In the genomic region with DNA sequence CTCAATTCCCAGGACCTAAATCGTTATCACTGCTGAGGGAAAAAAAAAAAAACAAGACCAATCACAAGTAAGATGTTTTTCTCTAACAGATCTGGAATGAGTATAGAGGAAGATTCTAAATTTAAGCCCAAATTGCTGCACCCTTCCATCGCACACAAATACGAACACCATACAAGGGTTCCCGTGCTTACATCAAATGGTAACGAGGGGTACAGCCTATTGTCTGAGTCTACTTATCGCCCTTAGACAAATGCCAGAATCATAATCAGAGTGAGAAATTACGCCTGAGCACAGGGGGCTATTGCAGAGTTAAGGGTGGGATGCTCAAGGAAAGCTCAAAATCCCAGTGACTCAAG, we compare ENCODE assay signal across 9 cellular contexts. TPM values are rescaled to one million over a fixed set of nuclear protein-coding genes. Genes with fewer than 3 reads are reported as not detected.
DNase-seq lines count a peak whose midpoint lies in the region; ATAC-seq, FAIRE-seq and TF ChIP-seq lines count a peak whose summit lies in the region.
"Had no signal": no experiment of that assay in that cellular context is flagged by ENCODE, and none has a peak within 500 bp of the region (broad histone marks: within the 10 kb centered on the region; RNA-seq: fewer than 3 reads in every experiment).

No MANE protein-coding gene starts in this region.

- H3K4me2 ChIP-seq in GM12878 (ENCODE audit: control insufficient read depth, insufficient read depth) = peak overlapping the region; percentile 36

- SMC1A ChIA-PET in GM12878 (lab: Charles Lee; ENCODE audit: uncharacterized antibody, unreplicated experiment) = interaction anchor here (0.7 to 2.2 kb wide), 4 partner anchors 11 to 61 kb away, joined by 3 to 6 read pairs (median 4); no protein-coding TSS in a partner anchor

- in situ Hi-C loops in GM12878 (cut with MboI) = no loop called here

- WGBS in GM12878 (ENCODE audit: insufficient coverage, insufficient replicate concordance, low lambda C conversion rate, missing lambda C conversion rate) = 7% methylated on average over 7 of the region's 7 CpGs
- WGBS in liver = under 1% methylated on average over 7 of the region's 7 CpGs
- 0% methylated on average over 7 of the region's 7 CpGs for WGBS in tibial nerve, 2 donors

- RAD21 ChIA-PET in GM12878 (lab: Charles Lee; ENCODE audit: unreplicated experiment) = interaction anchor here (0.6 kb wide), 1 partner anchor 260 kb away, joined by 4 read pairs; no protein-coding TSS in a partner anchor

- peaks cover 59% of the 10 kb centered on the region for H3K79me2 ChIP-seq in GM12878 (ENCODE audit: control insufficient read depth, insufficient read depth, low read length)

- H2AFZ ChIP-seq in GM12878 (ENCODE audit: control insufficient read depth, low read depth, low read length) = peak overlapping the region; percentile 56

- intact Hi-C loops in GM12878 (cut with micrococcal nuclease; ENCODE audit: unreplicated experiment) = loop anchor here (2.0 to 5.0 kb wide), 3 partner anchors 49 to 130 kb away; a partner anchor contains a TSS

- CTCF ChIA-PET in GM12878 (lab: Yijun Ruan, JAX) = interaction anchor here (1.4 kb wide), 1 partner anchor 9 kb away, joined by 4 read pairs; no protein-coding TSS in a partner anchor

- no TSS peak for BruUV-seq in GM12878 (replicated peaks; lab: Mats Ljungman, UMichigan)

- no peak for TF ChIP-seq RAD21 in GM12878 (IDR thresholded peaks at IDR 0.05; ENCODE audit: insufficient read depth, low read depth, low read length)
- TF ChIP-seq RAD21 in liver (IDR thresholded peaks at IDR 0.05) = no peak

- no peak for FAIRE-seq in GM12878 (lab: Jason Lieb, UNC)

- ATAC-seq in HG03108 (IDR thresholded peaks at IDR 0.05; ENCODE audit: unreplicated experiment) (peak; percentile 5), GM12878 (peak; percentile 34), HG03280 (IDR thresholded peaks at IDR 0.05; ENCODE audit: unreplicated experiment) (no peak)

- H4K20me1 ChIP-seq in GM12878 (ENCODE audit: control insufficient read depth, insufficient read depth) = no peaks in the 10 kb centered on the region

- TF ChIP-seq POLR2A in GM12878 (IDR thresholded peaks at IDR 0.05; ENCODE audit: low read depth, low read length) (no peak), tibial nerve (IDR thresholded peaks at IDR 0.05) (no peak)

- TF ChIP-seq CTCF in GM12878 (IDR thresholded peaks at IDR 0.05 in 2 of 3, conservative IDR thresholded peaks at IDR 0.05 in 1 of 3; ENCODE audit: control insufficient read depth in 2 of 3, extremely low read depth in 1 of 3, insufficient read depth in 1 of 3, low read depth in 3 of 3, low read length in 3 of 3) (no peak), liver (IDR thresholded peaks at IDR 0.05; ENCODE audit: low read depth, low read length, missing input control) (no peak), tibial nerve (IDR thresholded peaks at IDR 0.05) (no peak)

- no peaks in the 10 kb centered on the region for H3K4me1 ChIP-seq in GM12878 (ENCODE audit: control insufficient read depth, insufficient read depth, low read length)
- peaks cover 2 to 38% (median 15%) of the 10 kb centered on the region in 4 donors for H3K4me1 ChIP-seq in liver (ENCODE audit: control insufficient read depth in 4 of 4, insufficient read depth in 4 of 4, low read length in 3 of 4)
- peaks cover 0 to 48% (median 13%) of the 10 kb centered on the region in 4 donors for H3K4me1 ChIP-seq in tibial nerve

- H3K9me3 ChIP-seq in GM12878 (replicated peaks; ENCODE audit: control insufficient read depth, insufficient read depth, low read length) = no peaks in the 10 kb centered on the region; the same call in 2 of the 3 replicates
- no peaks in the 10 kb centered on the region for H3K9me3 ChIP-seq in liver (ENCODE audit: control insufficient read depth in 4 of 4, low read length in 3 of 4)
- no peaks in the 10 kb centered on the region for H3K9me3 ChIP-seq in tibial nerve

- POLR2A ChIA-PET in GM12878 (lab: Charles Lee) = interaction anchor here (0.6 to 1.0 kb wide), 7 partner anchors 12 to 252 kb away, joined by 3 to 11 read pairs (median 3); no protein-coding TSS in a partner anchor

- H3K9ac ChIP-seq in GM12878 (ENCODE audit: control insufficient read depth, insufficient read depth, low read length) (peak overlapping the region; percentile 95), liver (ENCODE audit: low read depth in 1 of 2, low read length in 2 of 2) (peak overlapping the region; percentile 85 to 96)

- H3K4me3 ChIP-seq in GM12878 (peak overlapping the region; percentile 95), liver (ENCODE audit: low read depth in 1 of 3, low read length in 3 of 3) (peak overlapping the region; percentile 79 to 89 (median 87)), tibial nerve (peak overlapping the region; percentile 59 to 84 (median 76))

- TF ChIP-seq EP300 in GM12878 (IDR thresholded peaks at IDR 0.05; ENCODE audit: borderline replicate concordance in 1 of 2, control insufficient read depth in 1 of 2, low read depth in 2 of 2, low read length in 2 of 2) (no peak), tibial nerve (IDR thresholded peaks at IDR 0.05) (no peak)

- peak overlapping the region; percentile 91 for H3K27ac ChIP-seq in GM12878 (ENCODE audit: control insufficient read depth, insufficient read depth)
- H3K27ac ChIP-seq in liver (ENCODE audit: low read depth in 1 of 2, low read length in 2 of 2) = peak overlapping the region; percentile 91 to 94
- H3K27ac ChIP-seq in tibial nerve = peak overlapping the region; percentile 77 to 95 (median 92)

- peak; percentile 8 for DNase-seq in DMS79 (lab: John Stamatoyannopoulos, UW)
- DNase-seq in GM12878 (ENCODE audit: low read depth, low spot score) = no peak
- peak in 1 of 2 donors; percentile 26 for DNase-seq in tibial nerve (ENCODE audit: low spot score in 2 of 2)
- no peak for DNase-seq in NAMALWA (ENCODE audit: low spot score)
- DNase-seq in activated CD4-positive, CD25-positive, alpha-beta regulatory T cell treated with anti-CD3 and anti-CD28 coated beads, Interleukin-2, amount 50 U/mL, for 72 hours = no peak

- H3K27me3 ChIP-seq in GM12878 (replicated peaks in 1 of 2; ENCODE audit: control insufficient read depth in 2 of 2, insufficient read depth in 2 of 2, low read length in 1 of 2) (no peaks in the 10 kb centered on the region), liver (ENCODE audit: control insufficient read depth in 4 of 4, insufficient read depth in 4 of 4, low read length in 3 of 4) (no peaks in the 10 kb centered on the region), tibial nerve (no peaks in the 10 kb centered on the region)

- H3K36me3 ChIP-seq in GM12878 (ENCODE audit: control insufficient read depth in 2 of 2, insufficient read depth in 2 of 2, low read length in 1 of 2) (no peaks in the 10 kb centered on the region), liver (ENCODE audit: control insufficient read depth in 4 of 4, insufficient read depth in 3 of 4, low read depth in 1 of 4, low read length in 3 of 4) (peaks cover 2 to 28% (median 10%) of the 10 kb centered on the region in 4 donors), tibial nerve (no peaks in the 10 kb centered on the region)

TF ChIP-seq in GM12878, 131 proteins besides CTCF, POLR2A, EP300 and RAD21:
- TF ChIP-seq PAX5 (IDR thresholded peaks at IDR 0.05; ENCODE audit: borderline replicate concordance, low read depth, low read length) (no peak), HCFC1 (IDR thresholded peaks at IDR 0.05; ENCODE audit: low read length) (no peak), SMAD1 (IDR thresholded peaks at IDR 0.05; ENCODE audit: low read depth, partially characterized antibody) (no peak)
TF ChIP-seq in GM12878: peak in this region for 0.

TF ChIP-seq in liver, 16 proteins besides CTCF, POLR2A, EP300 and RAD21 (continues in another document):
- no peak for TF ChIP-seq YY1 (IDR thresholded peaks at IDR 0.05)
- TF ChIP-seq RXRA (IDR thresholded peaks at IDR 0.05) = no peak
- TF ChIP-seq, protein P1, sequence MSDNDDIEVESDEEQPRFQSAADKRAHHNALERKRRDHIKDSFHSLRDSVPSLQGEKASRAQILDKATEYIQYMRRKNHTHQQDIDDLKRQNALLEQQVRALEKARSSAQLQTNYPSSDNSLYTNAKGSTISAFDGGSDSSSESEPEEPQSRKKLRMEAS (IDR thresholded peaks at IDR 0.05) = no peak

RNA-seq across cellular contexts. Expression of a gene that starts 0.6 kb away (rescaled TPM):
- total RNA-seq in GM12878 (2013; cell fraction: nucleolus; rRNA removed) = 43.3 and 47.0 TPM in 2 replicates
- total RNA-seq in GM12878 (2014; rRNA removed) (16.1 and 18.6 TPM in 2 replicates), GM12878 (2014; rRNA removed; fragmentation: Illumina TruSeq; extraction: Trizol) (27.5 and 29.7 TPM in 2 replicates), GM12878 (2021) (37.7 and 42.8 TPM in 2 replicates), liver (10 to 100 TPM; 11.1 to 62.1 TPM), tibial nerve (10 to 100 TPM; 34.7 to 55.9 (median 44.2) TPM)
- polyA plus RNA-seq in GM12878 (2011; ENCODE audit: low read depth) = 11.3 TPM
- polyA plus RNA-seq in GM12878 (2011; rRNA removed) (10.0 and 12.3 TPM in 2 replicates), GM12878 (2014; fragmentation: Illumina TruSeq; extraction: Trizol) (50.0 and 62.5 TPM in 2 replicates), GM12878 (2014; fragmentation: Nextera tagmentation; extraction: Ambion mirVana) (10 to 100 TPM; 18.7 to 23.4 TPM), GM12878 (2014; rRNA removed) (16.9 and 19.5 TPM in 2 replicates), GM12878 (2016; fragmentation: Nextera tagmentation; extraction: Ambion mirVana) (10 to 100 TPM; 52.5 to 55.9 TPM), liver (10 to 100 TPM; 10.0 to 46.7 TPM)
- 4.8 and 5.6 TPM in 2 replicates for polyA plus RNA-seq in GM12878 (2011; cell fraction: cytosol; rRNA removed)
- 7.9 and 15.9 TPM in 2 replicates for polyA plus RNA-seq in GM12878 (2011; cell fraction: nucleus; rRNA removed)
- 22.4 and 23.1 TPM in 2 replicates for polyA plus RNA-seq in GM12878 (2012)
- polyA minus RNA-seq in GM12878 (2011; rRNA and poly(A)+ RNA removed) = 8.0 and 16.0 TPM in 2 replicates
- 4.1 and 6.3 TPM in 2 replicates for polyA minus RNA-seq in GM12878 (2011; cell fraction: cytosol; rRNA and poly(A)+ RNA removed)
- 9.8 and 15.8 TPM in 2 replicates for polyA minus RNA-seq in GM12878 (2011; cell fraction: nucleus; rRNA and poly(A)+ RNA removed)

RNA-seq across cellular contexts. Expression of a gene that starts 52.9 kb away (rescaled TPM):
- not detected in 2 replicates for total RNA-seq in GM12878 (2013; cell fraction: nucleolus; rRNA removed)
- total RNA-seq in GM12878 (2014; rRNA removed) = not detected in 2 replicates
- total RNA-seq in GM12878 (2014; rRNA removed; fragmentation: Illumina TruSeq; extraction: Trizol) = not detected in 2 replicates
- total RNA-seq in GM12878 (2021) = 0.13 and 0.16 TPM in 2 replicates
- not detected for polyA plus RNA-seq in GM12878 (2011; ENCODE audit: low read depth)
- polyA plus RNA-seq in GM12878 (2011; rRNA removed) = not detected in 2 replicates
- polyA plus RNA-seq in GM12878 (2011; cell fraction: cytosol; rRNA removed) = not detected in 2 replicates
- not detected in 2 replicates for polyA plus RNA-seq in GM12878 (2011; cell fraction: nucleus; rRNA removed)
- polyA plus RNA-seq in GM12878 (2012) = not detected in 2 replicates
- polyA plus RNA-seq in GM12878 (2014; fragmentation: Illumina TruSeq; extraction: Trizol) = 0.07 TPM in 1 of 2 replicates, not detected in the other
- under 1 TPM; 0.05 to 0.22 TPM for polyA plus RNA-seq in GM12878 (2014; fragmentation: Nextera tagmentation; extraction: Ambion mirVana)
- polyA plus RNA-seq in GM12878 (2014; rRNA removed) = 0.05 and 0.14 TPM in 2 replicates
- under 1 TPM; 0.56 to 0.87 TPM for polyA plus RNA-seq in GM12878 (2016; fragmentation: Nextera tagmentation; extraction: Ambion mirVana)
- polyA minus RNA-seq in GM12878 (2011; rRNA and poly(A)+ RNA removed) = not detected in 2 replicates
- polyA minus RNA-seq in GM12878 (2011; cell fraction: cytosol; rRNA and poly(A)+ RNA removed) = not detected in 2 replicates
- not detected in 2 replicates for polyA minus RNA-seq in GM12878 (2011; cell fraction: nucleus; rRNA and poly(A)+ RNA removed)
- 100 to 1,000 TPM; 175 to 997 TPM for total RNA-seq in liver
- 100 to 1,000 TPM; 487 to 522 TPM for polyA plus RNA-seq in liver
- not detected for total RNA-seq in tibial nerve
- total RNA-seq: NCI-H460 had no signal

Comparison
In these comparisons a context has a peak if more than half of its experiments do, and no peak if none do; other contexts are left out.
1. RNA of a gene that starts 52.9 kb away (total RNA-seq): 175 to 997 TPM in liver; 0.13 to 0.16 TPM in GM12878 and not detected in tibial nerve; every median in the first group is over 100 times any median in the second.
2. Peak in every context shown above with its lines, with median percentiles within 50 percentile points of each other: H3K27ac ChIP-seq and H3K4me3 ChIP-seq.